Comparison of ENCODE assay signal across 25 cellular contexts in genomic region chr4:36492590-36492989, GRCh38.
"Had no signal": no experiment of that assay in that cellular context is flagged by ENCODE, and none has a peak within 500 bp of the region (broad histone marks: within the 10 kb centered on the region; RNA-seq: fewer than 3 reads in every experiment).

No MANE protein-coding gene starts in this region.

- H3K4me3 ChIP-seq: colonic mucosa, esophagus squamous epithelium, gastrocnemius medialis, heart right ventricle, left lung, lower lobe of right lung, mucosa of descending colon had no signal

- H3K9me3 ChIP-seq: colonic mucosa, esophagus squamous epithelium, gastrocnemius medialis, heart right ventricle, left lung, lower lobe of right lung, mucosa of descending colon had no signal

- FAIRE-seq: endometrium, islet of Langerhans, keratinocyte had no signal

- ATAC-seq: effector memory CD8-positive, alpha-beta T cell; gastrocnemius medialis; heart right ventricle; left cardiac atrium; left lung; left ventricle myocardium superior; lower lobe of right lung; mucosa of descending colon had no signal

- H3K27ac ChIP-seq: colonic mucosa, epithelial cell of prostate, esophagus squamous epithelium, gastrocnemius medialis, heart right ventricle, left lung, lower lobe of right lung had no signal

- DNase-seq: colonic mucosa; cortex of kidney; effector CD8-positive, alpha-beta T cell; effector memory CD8-positive, alpha-beta T cell; endodermal cell; erythroblast; esophagus squamous epithelium; foreskin fibroblast; foreskin melanocyte; gastrocnemius medialis; glutamatergic neuron; head of caudate nucleus; heart right ventricle; hippocampal formation; left cardiac atrium; left lung; left ventricle myocardium superior; lower lobe of right lung; mesenchymal stem cell; mucosa of descending colon; naive B cell had no signal

- H3K27me3 ChIP-seq: colonic mucosa, esophagus squamous epithelium, gastrocnemius medialis, heart right ventricle, left lung had no signal

- H3K36me3 ChIP-seq: colonic mucosa, esophagus squamous epithelium, gastrocnemius medialis, heart right ventricle, left lung, lower lobe of right lung had no signal

- H3K4me1 ChIP-seq: colonic mucosa, esophagus squamous epithelium, gastrocnemius medialis, heart right ventricle, left lung, lower lobe of right lung had no signal
